In genomic region chr19:55044286-55044685, GRCh38 we compare ENCODE assay signal across 28 cellular contexts. TPM values are rescaled to one million over a fixed set of nuclear protein-coding genes. Genes with fewer than 3 reads are reported as not detected.
"Had no signal": no experiment of that assay in that cellular context is flagged by ENCODE, and none has a peak within 500 bp of the region (broad histone marks: within the 10 kb centered on the region; RNA-seq: fewer than 3 reads in every experiment).

No MANE protein-coding gene starts in this region.

- H3K27ac Mint-ChIP-seq: activated CD4-positive, alpha-beta memory T cell treated with anti-CD3 and anti-CD28 coated beads for 36 hours; activated CD4-positive, alpha-beta T cell treated with anti-CD3 and anti-CD28 coated beads, Interleukin-2, amount 10 ng/mL, durations not matched to agents 24 days and 14 days; activated naive CD4-positive, alpha-beta T cell treated with anti-CD3 and anti-CD28 coated beads, Interleukin-2, amount 50 U/mL, for 24 hours; IgD-negative memory B cell had no signal

- H3K9me3 Mint-ChIP-seq: activated CD4-positive, alpha-beta memory T cell treated with anti-CD3 and anti-CD28 coated beads for 36 hours; activated naive CD4-positive, alpha-beta T cell treated with anti-CD3 and anti-CD28 coated beads, Interleukin-2, amount 50 U/mL, for 24 hours; IgD-negative memory B cell had no signal

- H3K27ac ChIP-seq: brain microvascular endothelial cell, PC-9 had no signal

- H3K27me3 ChIP-seq: brain microvascular endothelial cell had no signal

- H3K27me3 Mint-ChIP-seq: activated CD4-positive, alpha-beta memory T cell treated with anti-CD3 and anti-CD28 coated beads for 36 hours; activated CD4-positive, alpha-beta T cell treated with anti-CD3 and anti-CD28 coated beads, Interleukin-2, amount 10 ng/mL, durations not matched to agents 24 days and 14 days; activated naive CD4-positive, alpha-beta T cell treated with anti-CD3 and anti-CD28 coated beads, Interleukin-2, amount 50 U/mL, for 24 hours; IgD-negative memory B cell had no signal

- H3K4me3 Mint-ChIP-seq: activated CD4-positive, alpha-beta memory T cell treated with anti-CD3 and anti-CD28 coated beads for 36 hours; activated CD4-positive, alpha-beta T cell treated with anti-CD3 and anti-CD28 coated beads, Interleukin-2, amount 10 ng/mL, durations not matched to agents 24 days and 14 days; activated naive CD4-positive, alpha-beta T cell treated with anti-CD3 and anti-CD28 coated beads, Interleukin-2, amount 50 U/mL, for 24 hours had no signal

- DNase-seq: activated CD4-positive, alpha-beta memory T cell treated with anti-CD3 and anti-CD28 coated beads for 36 hours; activated CD4-positive, alpha-beta T cell treated with anti-CD3 and anti-CD28 coated beads, Interleukin-2, amount 10 ng/mL, durations not matched to agents 24 days and 14 days; activated CD8-positive, alpha-beta memory T cell treated with anti-CD3 and anti-CD28 coated beads, Interleukin-2, amount 50 U/mL, for 4 hours; activated effector memory CD4-positive, alpha-beta T cell treated with anti-CD3 and anti-CD28 coated beads, Interleukin-2, amount 50 U/mL, for 16 hours; activated naive CD4-positive, alpha-beta T cell; activated T-cell treated with anti-CD3 and anti-CD28 coated beads for 4 hours; activated T-cell treated with anti-CD3 and anti-CD28 coated beads, Interleukin-2, amount 50 U/mL, for 48 hours; amniotic stem cell; aorta; brain microvascular endothelial cell; central memory CD4-positive, alpha-beta T cell; Kasumi-1; KG1; MM.1S; MV-4-11; NCI-H1092; NCI-H1436 treated with DMSO at 0.1 percent for 48 hours; NCI-H1694 treated with DMSO at 0.1 percent for 48 hours; NCI-H2029; NCI-H2171 treated with DMSO at 0.1 percent for 48 hours; NCI-H345; NCI-H524 treated with DMSO at 0.1 percent for 48 hours; PC-9; Right ventricle myocardium superior; SW 1271; T-helper 1 cell had no signal

- H3K4me3 ChIP-seq: PC-9 had no signal

RNA-seq across cellular contexts. Expression of gene GP6, which starts 6.2 kb away (rescaled TPM):
- total RNA-seq: activated CD4-positive, alpha-beta memory T cell treated with anti-CD3 and anti-CD28 coated beads for 36 hours had no signal
